11 cellular contexts compared by ENCODE assay signal in genomic region chrX:13074297-13075262, GRCh38. TPM values are rescaled to one million over a fixed set of nuclear protein-coding genes. Genes with fewer than 3 reads are reported as not detected.
DNase-seq lines count a peak whose midpoint lies in the region; ATAC-seq and TF ChIP-seq lines count a peak whose summit lies in the region.
"Had no signal": no experiment of that assay in that cellular context is flagged by ENCODE, and none has a peak within 500 bp of the region (broad histone marks: within the 10 kb centered on the region; RNA-seq: fewer than 3 reads in every experiment).

No MANE protein-coding gene starts in this region.

- peaks cover 45% of the 10 kb centered on the region for H3K4me1 Mint-ChIP-seq in activated CD4-positive, alpha-beta T cell treated with anti-CD3 and anti-CD28 coated beads for 36 hours
- H3K4me1 Mint-ChIP-seq in natural killer cell treated with Interleukin-12 subunit alpha and Interleukin-12 subunit beta and Interleukin-15 and Interleukin-18, amount 100 ng/mL, for 72 hours (ENCODE audit: low read depth in 2 of 2): peaks cover 20 to 30% of the 10 kb centered on the region in 2 donors

- TF ChIP-seq POLR2A in vagina (IDR thresholded peaks at IDR 0.05): no peak

- peak; percentile 43 for ATAC-seq in activated CD4-positive, alpha-beta T cell treated with anti-CD3 and anti-CD28 coated beads for 36 hours
- ATAC-seq in GM21825 (IDR thresholded peaks at IDR 0.05; ENCODE audit: unreplicated experiment) (peak; percentile 82), HG03571 (IDR thresholded peaks at IDR 0.05; ENCODE audit: unreplicated experiment) (peak; percentile 86)
- peak in 1 of 2 donors; percentile 32 for ATAC-seq in natural killer cell treated with Interleukin-12 subunit alpha and Interleukin-12 subunit beta and Interleukin-15 and Interleukin-18, amount 100 ng/mL, for 72 hours
- ATAC-seq: left lobe of liver had no signal

- intact Hi-C loops in activated CD4-positive, alpha-beta T cell treated with anti-CD3 and anti-CD28 coated beads for 36 hours (cut with DNase I, micrococcal nuclease): loop anchor here in 1 of 2 experiments (10.0 kb wide), 1 partner anchor 610 kb away; the partner anchor contains the start of gene RAB9A
- intact Hi-C loops in vagina (cut with DNase I): no loop called here

- peak overlapping the region; percentile 90 for H3K27ac Mint-ChIP-seq in activated CD4-positive, alpha-beta T cell treated with anti-CD3 and anti-CD28 coated beads for 36 hours
- peak overlapping the region; percentile 66 to 82 for H3K27ac Mint-ChIP-seq in natural killer cell treated with Interleukin-12 subunit alpha and Interleukin-12 subunit beta and Interleukin-15 and Interleukin-18, amount 100 ng/mL, for 72 hours

- no peaks in the 10 kb centered on the region for H3K27me3 ChIP-seq in vagina

- no peaks in the 10 kb centered on the region for H3K36me3 Mint-ChIP-seq in activated CD4-positive, alpha-beta T cell treated with anti-CD3 and anti-CD28 coated beads for 36 hours (ENCODE audit: low read depth)
- H3K36me3 Mint-ChIP-seq in natural killer cell treated with Interleukin-12 subunit alpha and Interleukin-12 subunit beta and Interleukin-15 and Interleukin-18, amount 100 ng/mL, for 72 hours: no peaks in the 10 kb centered on the region

- H3K4me1 ChIP-seq in vagina: peaks cover 5% of the 10 kb centered on the region

- CTCF ChIA-PET in activated CD4-positive, alpha-beta T cell treated with anti-CD3 and anti-CD28 coated beads for 36 hours (lab: Charles Lee): interaction anchor here (1.0 to 3.9 kb wide), 3 partner anchors 16 to 128 kb away, joined by 3 to 17 read pairs (median 3); no protein-coding TSS in a partner anchor

- no peak overlapping the region for H3K27ac ChIP-seq in vagina

- no peak for DNase-seq in activated CD4-positive, alpha-beta T cell treated with anti-CD3 and anti-CD28 coated beads for 36 hours
- DNase-seq in activated CD4-positive, alpha-beta T cell treated with anti-CD3 and anti-CD28 coated beads, Interleukin-2, amount 50 U/mL, for 48 hours: no peak
- no peak for DNase-seq in natural killer cell treated with Interleukin-12 subunit alpha and Interleukin-12 subunit beta and Interleukin-15 and Interleukin-18, amount 100 ng/mL, for 72 hours (ENCODE audit: low spot score)
- no peak for DNase-seq in SHP77 (lab: John Stamatoyannopoulos, UW)
- no peak for DNase-seq in NCI-H345 treated with DMSO at 0.1 percent for 48 hours (lab: John Stamatoyannopoulos, UW; ENCODE audit: unreplicated experiment)
- no peak for DNase-seq in vagina (ENCODE audit: extremely low spot score in 2 of 2)
- DNase-seq: NCI-H526, small intestine had no signal

- H3K9me3 Mint-ChIP-seq in activated CD4-positive, alpha-beta T cell treated with anti-CD3 and anti-CD28 coated beads for 36 hours (ENCODE audit: low read depth): peaks cover 2% of the 10 kb centered on the region
- peaks cover 6% of the 10 kb centered on the region for H3K9me3 Mint-ChIP-seq in natural killer cell treated with Interleukin-12 subunit alpha and Interleukin-12 subunit beta and Interleukin-15 and Interleukin-18, amount 100 ng/mL, for 72 hours

- POLR2A ChIA-PET in activated CD4-positive, alpha-beta T cell treated with anti-CD3 and anti-CD28 coated beads for 36 hours (lab: Charles Lee): interaction anchor here (1.2 to 3.0 kb wide), 2 partner anchors 7 to 23 kb away, joined by 3 to 12 read pairs; no protein-coding TSS in a partner anchor

- H3K36me3 ChIP-seq in vagina: no peaks in the 10 kb centered on the region

- H3K4me3 ChIP-seq in vagina: no peak overlapping the region

- H3K27me3 Mint-ChIP-seq in activated CD4-positive, alpha-beta T cell treated with anti-CD3 and anti-CD28 coated beads for 36 hours: no peaks in the 10 kb centered on the region
- H3K27me3 Mint-ChIP-seq in natural killer cell treated with Interleukin-12 subunit alpha and Interleukin-12 subunit beta and Interleukin-15 and Interleukin-18, amount 100 ng/mL, for 72 hours: peaks cover 0 to 16% of the 10 kb centered on the region in 2 donors

- no peaks in the 10 kb centered on the region for H3K9me3 ChIP-seq in vagina

- no peak for TF ChIP-seq CTCF in vagina (IDR thresholded peaks at IDR 0.05)

- H3K4me3 Mint-ChIP-seq in activated CD4-positive, alpha-beta T cell treated with anti-CD3 and anti-CD28 coated beads for 36 hours: no peak overlapping the region
- peak overlapping the region; percentile 66 for H3K4me3 Mint-ChIP-seq in natural killer cell treated with Interleukin-12 subunit alpha and Interleukin-12 subunit beta and Interleukin-15 and Interleukin-18, amount 100 ng/mL, for 72 hours

RNA-seq across cellular contexts. Expression of gene FAM9C, which starts 30.2 kb away (rescaled TPM):
- not detected for total RNA-seq in activated CD4-positive, alpha-beta T cell treated with anti-CD3 and anti-CD28 coated beads for 36 hours
- total RNA-seq in natural killer cell treated with Interleukin-12 subunit alpha and Interleukin-12 subunit beta and Interleukin-15 and Interleukin-18, amount 100 ng/mL, for 72 hours: not detected
- total RNA-seq in vagina: not detected
- total RNA-seq: left lobe of liver had no signal
